In genomic region chr10:36185096-36185495, GRCh38 we compare ENCODE assay signal across 2 cellular contexts.
TF ChIP-seq lines count a peak whose summit lies in the region.

No MANE protein-coding gene starts in this region.

TF ChIP-seq in IMR-90, 13 proteins besides CTCF, POLR2A, EP300 and RAD21:
- TF ChIP-seq FOS (IDR thresholded peaks at IDR 0.05; ENCODE audit: low read depth, low read length) (no peak), RCOR1 (IDR thresholded peaks at IDR 0.05; ENCODE audit: insufficient replicate concordance, low read length) (no peak), CEBPB (IDR thresholded peaks at IDR 0.05; ENCODE audit: low read depth, low read length) (no peak), BHLHE40 (IDR thresholded peaks at IDR 0.05; ENCODE audit: low read depth, low read length) (no peak)
- TF ChIP-seq, protein P1, sequence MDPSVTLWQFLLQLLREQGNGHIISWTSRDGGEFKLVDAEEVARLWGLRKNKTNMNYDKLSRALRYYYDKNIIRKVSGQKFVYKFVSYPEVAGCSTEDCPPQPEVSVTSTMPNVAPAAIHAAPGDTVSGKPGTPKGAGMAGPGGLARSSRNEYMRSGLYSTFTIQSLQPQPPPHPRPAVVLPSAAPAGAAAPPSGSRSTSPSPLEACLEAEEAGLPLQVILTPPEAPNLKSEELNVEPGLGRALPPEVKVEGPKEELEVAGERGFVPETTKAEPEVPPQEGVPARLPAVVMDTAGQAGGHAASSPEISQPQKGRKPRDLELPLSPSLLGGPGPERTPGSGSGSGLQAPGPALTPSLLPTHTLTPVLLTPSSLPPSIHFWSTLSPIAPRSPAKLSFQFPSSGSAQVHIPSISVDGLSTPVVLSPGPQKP (IDR thresholded peaks at IDR 0.05; ENCODE audit: borderline replicate concordance, low read depth, low read length), result no peak

TF ChIP-seq in H1, 55 proteins besides CTCF, POLR2A, EP300 and RAD21:
- TF ChIP-seq SIRT6 (IDR thresholded peaks at IDR 0.05; ENCODE audit: low read length) (no peak), RBBP5 (IDR thresholded peaks at IDR 0.05; ENCODE audit: borderline replicate concordance, low read depth, low read length) (no peak)
